20 cellular contexts compared by ENCODE assay signal in genomic region chr1:156070523-156070922, GRCh38. TPM values are rescaled to one million over a fixed set of nuclear protein-coding genes. Genes with fewer than 3 reads are reported as not detected.
DNase-seq lines count a peak whose midpoint lies in the region; ATAC-seq and TF ChIP-seq lines count a peak whose summit lies in the region.
"Had no signal": no experiment of that assay in that cellular context is flagged by ENCODE, and none has a peak within 500 bp of the region (broad histone marks: within the 10 kb centered on the region; RNA-seq: fewer than 3 reads in every experiment).

No MANE protein-coding gene starts in this region.

- no peaks in the 10 kb centered on the region for H3K27me3 ChIP-seq in GM23338 (ENCODE audit: insufficient read depth)
- H3K27me3 ChIP-seq: transverse colon had no signal

- H3K9me2 ChIP-seq in GM23338 (ENCODE audit: insufficient read depth) = no peaks in the 10 kb centered on the region

- TF ChIP-seq POLR2A in lower leg skin (IDR thresholded peaks at IDR 0.05) = no peak

- H3K27ac Mint-ChIP-seq in GM23338 = peak overlapping the region; percentile 40
- H3K27ac Mint-ChIP-seq: natural killer cell treated with Interleukin-12 subunit alpha and Interleukin-12 subunit beta and Interleukin-15 and Interleukin-18, amount 100 ng/mL, for 72 hours had no signal

- peaks cover 58% of the 10 kb centered on the region for H3K4me1 Mint-ChIP-seq in GM23338

- H3K9me3 Mint-ChIP-seq in GM23338 = no peaks in the 10 kb centered on the region; the same call in 2 of the 3 replicates
- H3K9me3 Mint-ChIP-seq: natural killer cell treated with Interleukin-12 subunit alpha and Interleukin-12 subunit beta and Interleukin-15 and Interleukin-18, amount 100 ng/mL, for 72 hours had no signal

- no peak overlapping the region for H2AFZ ChIP-seq in GM23338
- H2AFZ ChIP-seq: GM23248, PC-9 had no signal

- no peak overlapping the region; the same call in 2 of the 3 replicates for H3K4me3 Mint-ChIP-seq in GM23338
- H3K4me3 Mint-ChIP-seq: natural killer cell treated with Interleukin-12 subunit alpha and Interleukin-12 subunit beta and Interleukin-15 and Interleukin-18, amount 100 ng/mL, for 72 hours had no signal

- intact Hi-C loops in lower leg skin (cut with DNase I; ENCODE audit: low total_unique reads) = no loop called here

- H3K27me3 Mint-ChIP-seq in GM23338 (ENCODE audit: insufficient read depth, low read depth, poor library complexity) = peaks cover 22% of the 10 kb centered on the region
- H3K27me3 Mint-ChIP-seq: natural killer cell treated with Interleukin-12 subunit alpha and Interleukin-12 subunit beta and Interleukin-15 and Interleukin-18, amount 100 ng/mL, for 72 hours had no signal

- peaks cover 54% of the 10 kb centered on the region for H3K36me3 Mint-ChIP-seq in GM23338 (ENCODE audit: low read depth)
- H3K36me3 Mint-ChIP-seq: natural killer cell treated with Interleukin-12 subunit alpha and Interleukin-12 subunit beta and Interleukin-15 and Interleukin-18, amount 100 ng/mL, for 72 hours had no signal

- no peak overlapping the region for H3K4me2 ChIP-seq in GM23338
- H3K4me2 ChIP-seq: PC-9 had no signal

- WGBS in lower leg skin, 2 donors = 52 to 54% methylated on average over 5 of the region's 5 CpGs

- peaks cover 29% of the 10 kb centered on the region for H3F3A ChIP-seq in GM23338 (replicated peaks; ENCODE audit: low read depth)

- H3K4me3 ChIP-seq in GM23338 = no peak overlapping the region
- H3K4me3 ChIP-seq in lower leg skin (ENCODE audit: low read depth, poor library complexity, severe bottlenecking) = no peak overlapping the region
- H3K4me3 ChIP-seq: GM23248, lung, PC-9, transverse colon had no signal

- H3K4me1 ChIP-seq in GM23338 (ENCODE audit: insufficient read depth) = peaks cover 45% of the 10 kb centered on the region

- DNase-seq in GM23338 (ENCODE audit: low spot score) (no peak), NCI-H1694 treated with DMSO at 0.1 percent for 48 hours (lab: John Stamatoyannopoulos, UW) (peak; percentile 92), SHP77 (lab: John Stamatoyannopoulos, UW) (peak; percentile 69 to 78), myocyte (ENCODE audit: low read depth) (peak; percentile 57), lower leg skin (ENCODE audit: low spot score in 2 of 2) (no peak), foreskin melanocyte (no peak)
- DNase-seq: activated CD4-positive, alpha-beta T cell treated with anti-CD3 and anti-CD28 coated beads, Interleukin-2, amount 50 U/mL, for 1 hour; activated naive CD4-positive, alpha-beta T cell treated with Interleukin-2 at 50 U/mL for 16 hours; activated T-cell treated with anti-CD3 and anti-CD28 coated beads for 4 hours; GM23248; KBM-7; PC-9; stimulated activated naive CD4-positive, alpha-beta T cell treated with Interleukin-2 at 50 U/mL for 16 hours; transverse colon had no signal

- TF ChIP-seq CTCF in GM23338 (conservative IDR thresholded peaks at IDR 0.05; ENCODE audit: low read depth in 2 of 2) (no peak), lower leg skin (IDR thresholded peaks at IDR 0.05) (no peak)

- peaks cover 8% of the 10 kb centered on the region for H3K79me2 ChIP-seq in GM23338 (replicated peaks; ENCODE audit: insufficient read depth)

- no peak overlapping the region for H3K27ac ChIP-seq in GM23338 (ENCODE audit: low read depth)
- H3K27ac ChIP-seq: GM23248, HL-60, PC-9, transverse colon had no signal

- peaks cover 13% of the 10 kb centered on the region; the same call in 1 of the 2 replicates for H4K20me1 ChIP-seq in GM23338 (replicated peaks; ENCODE audit: insufficient read depth)

- no peak for ATAC-seq in GM23338
- no peak for ATAC-seq in GM21737 (IDR thresholded peaks at IDR 0.05; ENCODE audit: unreplicated experiment)
- no peak for ATAC-seq in HG02571 (IDR thresholded peaks at IDR 0.05; ENCODE audit: unreplicated experiment)
- ATAC-seq: natural killer cell treated with Interleukin-12 subunit alpha and Interleukin-12 subunit beta and Interleukin-15 and Interleukin-18, amount 100 ng/mL, for 72 hours had no signal

- no peaks in the 10 kb centered on the region for H3K36me3 ChIP-seq in GM23338 (ENCODE audit: insufficient read depth)

TF ChIP-seq in GM23338, 12 proteins besides CTCF, POLR2A, EP300 and RAD21 (continues in another document):
- TF ChIP-seq JUNB (IDR thresholded peaks at IDR 0.05; ENCODE audit: unreplicated experiment) = no peak
- TF ChIP-seq CREB1 (CRISPR knock-in tag; IDR thresholded peaks at IDR 0.05; ENCODE audit: low read depth) = no peak
- no peak for TF ChIP-seq ZNF331 (CRISPR knock-in tag; IDR thresholded peaks at IDR 0.05; ENCODE audit: low read depth)
- no peak for TF ChIP-seq EZH2 (IDR thresholded peaks at IDR 0.05; ENCODE audit: low read depth, unreplicated experiment)
- no peak for TF ChIP-seq ETS1 (IDR thresholded peaks at IDR 0.05)
- TF ChIP-seq REST (IDR thresholded peaks at IDR 0.05; ENCODE audit: unreplicated experiment) = no peak
- TF ChIP-seq STAT1 (IDR thresholded peaks at IDR 0.05; ENCODE audit: unreplicated experiment) = no peak
- TF ChIP-seq EZH2phosphoT487 (IDR thresholded peaks at IDR 0.05; ENCODE audit: unreplicated experiment) = no peak
- TF ChIP-seq NANOG (IDR thresholded peaks at IDR 0.05; ENCODE audit: borderline replicate concordance) = no peak
- no peak for TF ChIP-seq POLR2AphosphoS5 (IDR thresholded peaks at IDR 0.05; ENCODE audit: low read depth)
- TF ChIP-seq ZNF114 (CRISPR knock-in tag; IDR thresholded peaks at IDR 0.05) = no peak

RNA-seq across cellular contexts. Expression of gene RAB25, which starts 9.6 kb away (rescaled TPM):
- 21.3 and 30.0 TPM in 2 replicates for total RNA-seq in GM23338 (2014; rRNA removed; shearing (Covaris generic))
- polyA plus RNA-seq in GM23338 (2016; fragmentation: Nextera tagmentation; extraction: Ambion mirVana) = 42.7 and 47.3 TPM in 2 replicates
- total RNA-seq in myocyte = not detected in 2 replicates
- polyA plus RNA-seq in myocyte (2012) = not detected
- total RNA-seq in lower leg skin = 100 to 1,000 TPM; 211 to 281 (median 251) TPM
- total RNA-seq: glomerular endothelial cell; GM23248; natural killer cell treated with Interleukin-12 subunit alpha and Interleukin-12 subunit beta and Interleukin-15 and Interleukin-18, amount 100 ng/mL, for 72 hours had no signal
- polyA plus RNA-seq: GM23248 had no signal

RNA-seq across cellular contexts. Expression of gene MEX3A, which starts 11.7 kb away (rescaled TPM):
- total RNA-seq in GM23338 (2014; rRNA removed; shearing (Covaris generic)) = 31.5 and 38.1 TPM in 2 replicates
- polyA plus RNA-seq in GM23338 (2016; fragmentation: Nextera tagmentation; extraction: Ambion mirVana) = 18.5 and 19.7 TPM in 2 replicates
- total RNA-seq in myocyte (3.2 and 4.5 TPM in 2 replicates), lower leg skin (1 to 10 TPM in 1 of 4 donors, under 1 TPM in 3; 0.21 to 1.1 (median 0.67) TPM)
- 6.5 TPM for polyA plus RNA-seq in myocyte (2012)

RNA-seq across cellular contexts. Expression of gene LAMTOR2, which starts 15.9 kb away (rescaled TPM):
- total RNA-seq in GM23338 (2014; rRNA removed; shearing (Covaris generic)) = 35.2 and 67.3 TPM in 2 replicates
- 108 and 113 TPM in 2 replicates for polyA plus RNA-seq in GM23338 (2016; fragmentation: Nextera tagmentation; extraction: Ambion mirVana)
- 40.1 and 51.4 TPM in 2 replicates for total RNA-seq in myocyte
- 144 TPM for polyA plus RNA-seq in myocyte (2012)
- 10 to 100 TPM; 41.8 to 64.5 (median 47.4) TPM for total RNA-seq in lower leg skin

RNA-seq across cellular contexts. Expression of gene UBQLN4, which starts 16.9 kb away (rescaled TPM):
- total RNA-seq in GM23338 (2014; rRNA removed; shearing (Covaris generic)) = 28.4 and 30.5 TPM in 2 replicates
- 10.0 and 11.2 TPM in 2 replicates for polyA plus RNA-seq in GM23338 (2016; fragmentation: Nextera tagmentation; extraction: Ambion mirVana)
- total RNA-seq in myocyte = 65.3 and 69.7 TPM in 2 replicates
- polyA plus RNA-seq in myocyte (2012) = 39.7 TPM
- 10 to 100 TPM; 19.8 to 31.0 (median 26.9) TPM for total RNA-seq in lower leg skin

RNA-seq across cellular contexts. Expression of gene LMNA, which starts 44.0 kb away (rescaled TPM):
- total RNA-seq in GM23338 (2014; rRNA removed; shearing (Covaris generic)) = 56.3 and 68.9 TPM in 2 replicates
- 35.5 and 38.9 TPM in 2 replicates for polyA plus RNA-seq in GM23338 (2016; fragmentation: Nextera tagmentation; extraction: Ambion mirVana)
- total RNA-seq in myocyte (1,328 and 1,573 TPM in 2 replicates), lower leg skin (100 to 1,000 TPM; 530 to 611 (median 555) TPM)
- polyA plus RNA-seq in myocyte (2012) = 603 TPM

Comparison
In these comparisons a context has a peak if more than half of its experiments do, and no peak if none do; other contexts are left out.
1. DNase-seq: peak in NCI-H1694 treated with DMSO at 0.1 percent for 48 hours (single experiment), SHP77 (2 of 2) and myocyte (single experiment); none in GM23338 (single experiment), lower leg skin (0 of 2) and foreskin melanocyte (single experiment).
2. RNA of gene RAB25, which starts 9.6 kb away (total RNA-seq): 211 to 281 TPM in lower leg skin and 21.3 to 30.0 TPM in GM23338; not detected in myocyte; every median in the first group is over 10 times any median in the second.